ENCODE assay signal across 8 cellular contexts in genomic region chr12:11651377-11651776, GRCh38. TPM values are rescaled to one million over a fixed set of nuclear protein-coding genes. Genes with fewer than 3 reads are reported as not detected.
A peak's percentile ranks its signal among the peaks of the same experiment; 100 is the strongest.
DNase-seq lines count a peak whose midpoint lies in the region; ATAC-seq and TF ChIP-seq lines count a peak whose summit lies in the region.

No MANE protein-coding gene starts in this region.

- DNase-seq in A673 (ENCODE audit: low spot score) = no peak
- peak; percentile 73 for DNase-seq in Jurkat, Clone E6-1 (ENCODE audit: low read depth, low spot score)
- peak; percentile 33 for DNase-seq in central memory CD4-positive, alpha-beta T cell
- DNase-seq in NCI-H2196 (lab: John Stamatoyannopoulos, UW; ENCODE audit: unreplicated experiment) = no peak

- H3K27ac ChIP-seq in A673 (ENCODE audit: low read depth, low read length, poor library complexity, severe bottlenecking) (peak overlapping the region; percentile 98), muscle layer of duodenum (ENCODE audit: low read length) (peak overlapping the region; percentile 85)

- H3K9me3 ChIP-seq in A673 (ENCODE audit: low read depth, low read length, poor library complexity, severe bottlenecking) (no peaks in the 10 kb centered on the region), muscle layer of duodenum (ENCODE audit: control insufficient read depth in 1 of 2, low read length in 2 of 2) (no peaks in the 10 kb centered on the region)

- peak overlapping the region; percentile 80 for H3K4me3 ChIP-seq in A673 (ENCODE audit: low read depth, low read length, poor library complexity, severe bottlenecking)
- peak overlapping the region; percentile 78 for H3K4me3 ChIP-seq in Jurkat, Clone E6-1 (ENCODE audit: low read length)
- H3K4me3 ChIP-seq in muscle layer of duodenum (ENCODE audit: low read depth in 1 of 2, low read length in 2 of 2) = peak overlapping the region; percentile 68 to 91

- H3K4me1 ChIP-seq in A673 (ENCODE audit: insufficient read depth, low read length, poor library complexity, severe bottlenecking) = peaks cover 30% of the 10 kb centered on the region
- peaks cover 11 to 21% of the 10 kb centered on the region in 2 donors for H3K4me1 ChIP-seq in muscle layer of duodenum (ENCODE audit: control insufficient read depth in 1 of 2, insufficient read depth in 2 of 2, low read length in 2 of 2)

- H3K27me3 ChIP-seq in A673 (replicated peaks; ENCODE audit: insufficient read depth, low read depth, low read length, poor library complexity) = no peaks in the 10 kb centered on the region
- no peaks in the 10 kb centered on the region for H3K27me3 ChIP-seq in muscle layer of duodenum (ENCODE audit: low read depth, low read length)

- POLR2A ChIA-PET in A673 (lab: Charles Lee; ENCODE audit: low non-redundant PET) = no interaction called here

- ATAC-seq in GM19351 (IDR thresholded peaks at IDR 0.05; ENCODE audit: unreplicated experiment) = no peak
- no peak for ATAC-seq in HG03565 (IDR thresholded peaks at IDR 0.05; ENCODE audit: unreplicated experiment)
- no peak for ATAC-seq in GM18519 (IDR thresholded peaks at IDR 0.05; ENCODE audit: low FRiP score, unreplicated experiment)

- no TSS peak for BruUV-seq in A673 (replicated peaks; lab: Mats Ljungman, UMichigan)

- no peaks in the 10 kb centered on the region for H3K36me3 ChIP-seq in A673 (ENCODE audit: insufficient read depth, low read length, poor library complexity, severe bottlenecking)
- H3K36me3 ChIP-seq in muscle layer of duodenum (ENCODE audit: control insufficient read depth in 1 of 2, insufficient read depth in 2 of 2, low read length in 2 of 2) = peaks cover 0 to 4% of the 10 kb centered on the region in 2 donors

- intact Hi-C loops in A673 (cut with micrococcal nuclease; ENCODE audit: unreplicated experiment) = loop anchor here (5.0 to 10.0 kb wide), 6 partner anchors 66 to 366 kb away; no protein-coding TSS in a partner anchor

- no peak for TF ChIP-seq CTCF in A673 (conservative IDR thresholded peaks at IDR 0.05; ENCODE audit: low read depth, low read length)

- CTCF ChIA-PET in A673 (lab: Charles Lee) = no interaction called here

RNA-seq across cellular contexts. Expression of gene ETV6, which starts 1.9 kb away (rescaled TPM):
- total RNA-seq in A673 (2021) = 27.4 and 32.4 TPM in 2 replicates
- 6.6 TPM for polyA plus RNA-seq in Jurkat, Clone E6-1 (2012; ENCODE audit: insufficient read depth, insufficient read length)

Comparison
In these comparisons a context has a peak if more than half of its experiments do, and no peak if none do; other contexts are left out.
1. DNase-seq: peak in Jurkat, Clone E6-1 (single experiment) and central memory CD4-positive, alpha-beta T cell (single experiment); none in A673 (single experiment) and NCI-H2196 (single experiment).
2. Peak in every context shown above with its lines, with median percentiles within 50 percentile points of each other: H3K4me3 ChIP-seq.